In the genomic region with DNA sequence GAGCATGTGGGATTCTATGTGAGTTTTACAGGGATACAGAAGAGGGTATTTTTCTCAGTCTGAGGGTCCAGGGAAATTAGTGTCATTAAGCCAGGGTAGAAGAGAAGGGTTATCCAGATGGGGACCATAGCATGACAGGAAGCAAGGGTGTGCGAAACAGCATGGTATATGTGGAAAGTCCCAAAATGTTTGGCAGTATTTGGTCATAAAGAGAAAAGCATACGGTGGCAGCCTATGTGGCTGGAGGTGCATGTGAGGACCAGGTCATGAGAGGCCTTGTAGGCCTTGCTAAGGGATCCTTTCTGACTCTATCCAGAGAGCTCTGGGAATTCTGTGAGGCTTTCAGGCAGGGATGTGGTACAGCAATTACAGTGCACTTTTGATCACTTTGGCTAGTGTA, we compare ENCODE assay signal across 9 cellular contexts.
"Had no signal": no experiment of that assay in that cellular context is flagged by ENCODE, and none has a peak within 500 bp of the region (broad histone marks: within the 10 kb centered on the region; RNA-seq: fewer than 3 reads in every experiment).

No MANE protein-coding gene starts in this region.

- H3K36me3 Mint-ChIP-seq: IgD-negative memory B cell had no signal

- H3K4me3 Mint-ChIP-seq: GM23338, H9, HFFc6, IgD-negative memory B cell had no signal

- H3K27ac Mint-ChIP-seq: GM23338, H9, HFFc6, IgD-negative memory B cell had no signal

- H3K27me3 Mint-ChIP-seq: IgD-negative memory B cell had no signal

- H3K4me3 ChIP-seq: GM23338 had no signal

- H3K4me1 Mint-ChIP-seq: H9, IgD-negative memory B cell had no signal

- DNase-seq: H9, HCEC 1CT, HFFc6, KBM-7 had no signal

- H3K27ac ChIP-seq: HL-60, KMS-11 had no signal

- ATAC-seq: GM23338, HepG2 had no signal

- H3K9me3 Mint-ChIP-seq: GM23338 had no signal
